Comparison of ENCODE assay signal across 1 cellular context in genomic region chr2:17830053-17831034, GRCh38.
TF ChIP-seq lines count a peak whose summit lies in the region.

No MANE protein-coding gene starts in this region.

TF ChIP-seq in HepG2, 621 proteins besides CTCF, POLR2A, EP300 and RAD21 (continued from another document and continues in another):
- no peak for TF ChIP-seq IRF9 (CRISPR knock-in tag; IDR thresholded peaks at IDR 0.05; ENCODE audit: borderline replicate concordance)
- TF ChIP-seq RBM39 (IDR thresholded peaks at IDR 0.05; ENCODE audit: low read depth, low read length, poor library complexity, severe bottlenecking), result no peak
- 0 out of 2 replicates have a peak, but pooled peaks have one; percentile 11 for TF ChIP-seq RARA (CRISPR knock-in tag; IDR thresholded peaks at IDR 0.05)
- no peak for TF ChIP-seq TIGD3 (CRISPR knock-in tag; IDR thresholded peaks at IDR 0.05; ENCODE audit: borderline replicate concordance)
- TF ChIP-seq RBFOX2 (IDR thresholded peaks at IDR 0.05; ENCODE audit: low read depth, low read length), result no peak
- TF ChIP-seq ZSCAN12 (CRISPR knock-in tag; IDR thresholded peaks at IDR 0.05), result no peak
- 0 out of 2 replicates have a peak, but pooled peaks have one; percentile 52 for TF ChIP-seq ZSCAN31 (CRISPR knock-in tag; IDR thresholded peaks at IDR 0.05; ENCODE audit: low read depth)
- TF ChIP-seq ZZZ3 (CRISPR knock-in tag; IDR thresholded peaks at IDR 0.05; ENCODE audit: borderline replicate concordance), result no peak
- TF ChIP-seq ZNF121 (CRISPR knock-in tag; IDR thresholded peaks at IDR 0.05), result no peak
- TF ChIP-seq ZNF207 (IDR thresholded peaks at IDR 0.05; ENCODE audit: borderline replicate concordance), result no peak
- TF ChIP-seq PAX8 (CRISPR knock-in tag; IDR thresholded peaks at IDR 0.05; ENCODE audit: borderline replicate concordance), result no peak
- TF ChIP-seq ZNF138 (CRISPR knock-in tag; IDR thresholded peaks at IDR 0.05; ENCODE audit: low read depth), result no peak
- TF ChIP-seq MXD1 (CRISPR knock-in tag; IDR thresholded peaks at IDR 0.05), result 0 out of 2 replicates have a peak, but pooled peaks have one; percentile 36
- no peak for TF ChIP-seq ATAD3A (CRISPR knock-in tag; IDR thresholded peaks at IDR 0.05)
- TF ChIP-seq SPEN (CRISPR knock-in tag; IDR thresholded peaks at IDR 0.05; ENCODE audit: low read depth), result 0 out of 2 replicates have a peak, but pooled peaks have one; percentile 4
- TF ChIP-seq ZFP62 (CRISPR knock-in tag; IDR thresholded peaks at IDR 0.05), result no peak
- TF ChIP-seq NR2F2 (IDR thresholded peaks at IDR 0.05; ENCODE audit: borderline replicate concordance, low read depth), result no peak
- no peak for TF ChIP-seq ISX (CRISPR knock-in tag; conservative IDR thresholded peaks at IDR 0.05)
- no peak for TF ChIP-seq ZNF782 (CRISPR knock-in tag; IDR thresholded peaks at IDR 0.05; ENCODE audit: borderline replicate concordance)
- no peak for TF ChIP-seq RFXANK (CRISPR knock-in tag; IDR thresholded peaks at IDR 0.05)
- no peak for TF ChIP-seq IKZF1 (IDR thresholded peaks at IDR 0.05)
- TF ChIP-seq CREB1 (IDR thresholded peaks at IDR 0.05), result no peak
- TF ChIP-seq CREB1 (CRISPR knock-in tag; IDR thresholded peaks at IDR 0.05), result no peak
- no peak for TF ChIP-seq SNAI1 (CRISPR knock-in tag; IDR thresholded peaks at IDR 0.05; ENCODE audit: borderline replicate concordance)
- no peak for TF ChIP-seq NCOR1 (IDR thresholded peaks at IDR 0.05; ENCODE audit: borderline replicate concordance, low read length)
- no peak for TF ChIP-seq PHB2 (IDR thresholded peaks at IDR 0.05; ENCODE audit: partially characterized antibody)
- TF ChIP-seq ZMYM4 (CRISPR knock-in tag; IDR thresholded peaks at IDR 0.05), result peak; percentile 87
- TF ChIP-seq EHMT2 (IDR thresholded peaks at IDR 0.05; ENCODE audit: borderline replicate concordance, low read depth, low read length), result no peak
- TF ChIP-seq PBX3 (CRISPR knock-in tag; IDR thresholded peaks at IDR 0.05; ENCODE audit: borderline replicate concordance), result no peak; the same call in 1 of the 2 replicates
- TF ChIP-seq ZNF776 (CRISPR knock-in tag; IDR thresholded peaks at IDR 0.05), result no peak
- no peak for TF ChIP-seq ZSCAN21 (CRISPR knock-in tag; IDR thresholded peaks at IDR 0.05; ENCODE audit: borderline replicate concordance)
- no peak for TF ChIP-seq FOXK1 (CRISPR knock-in tag; IDR thresholded peaks at IDR 0.05; ENCODE audit: borderline replicate concordance, low read depth)
- TF ChIP-seq ZNF607 (CRISPR knock-in tag; IDR thresholded peaks at IDR 0.05; ENCODE audit: borderline replicate concordance), result peak; percentile 78; the same call in 1 of the 2 replicates
- peak; percentile 75 for TF ChIP-seq ASH2L (IDR thresholded peaks at IDR 0.05; ENCODE audit: insufficient read length, low read depth, low read length)
- no peak for TF ChIP-seq ZNF34 (CRISPR knock-in tag; IDR thresholded peaks at IDR 0.05; ENCODE audit: borderline replicate concordance)
- TF ChIP-seq MTF2 (CRISPR knock-in tag; IDR thresholded peaks at IDR 0.05; ENCODE audit: borderline replicate concordance), result peak; percentile 61; the same call in 1 of the 2 replicates
- peak; percentile 45; the same call in 1 of the 2 replicates for TF ChIP-seq GATAD1 (CRISPR knock-in tag; IDR thresholded peaks at IDR 0.05)
- TF ChIP-seq STAT6 (CRISPR knock-in tag; IDR thresholded peaks at IDR 0.05; ENCODE audit: borderline replicate concordance), result no peak
- TF ChIP-seq E2F1 (CRISPR knock-in tag; IDR thresholded peaks at IDR 0.05), result no peak
- no peak for TF ChIP-seq SAFB2 (CRISPR knock-in tag; IDR thresholded peaks at IDR 0.05; ENCODE audit: borderline replicate concordance, low read depth)
- TF ChIP-seq ZNF749 (CRISPR knock-in tag; IDR thresholded peaks at IDR 0.05; ENCODE audit: borderline replicate concordance), result no peak
- TF ChIP-seq ZBTB21 (CRISPR knock-in tag; IDR thresholded peaks at IDR 0.05), result no peak
- peak; percentile 55; the same call in 1 of the 2 replicates for TF ChIP-seq TFDP2 (CRISPR knock-in tag; IDR thresholded peaks at IDR 0.05)
- no peak for TF ChIP-seq PLSCR1 (CRISPR knock-in tag; IDR thresholded peaks at IDR 0.05; ENCODE audit: borderline replicate concordance)
- TF ChIP-seq RERE (CRISPR knock-in tag; IDR thresholded peaks at IDR 0.05; ENCODE audit: low read depth), result no peak
- TF ChIP-seq ATF1 (CRISPR knock-in tag; IDR thresholded peaks at IDR 0.05), result no peak
- TF ChIP-seq ZNF615 (CRISPR knock-in tag; IDR thresholded peaks at IDR 0.05; ENCODE audit: borderline replicate concordance), result no peak
- TF ChIP-seq ELF4 (CRISPR knock-in tag; IDR thresholded peaks at IDR 0.05; ENCODE audit: borderline replicate concordance), result no peak
- TF ChIP-seq THAP8 (CRISPR knock-in tag; IDR thresholded peaks at IDR 0.05; ENCODE audit: borderline replicate concordance), result no peak
- no peak for TF ChIP-seq MAF1 (CRISPR knock-in tag; IDR thresholded peaks at IDR 0.05; ENCODE audit: borderline replicate concordance)
- TF ChIP-seq SIX4 (CRISPR knock-in tag; IDR thresholded peaks at IDR 0.05), result no peak
- TF ChIP-seq DR1 (CRISPR knock-in tag; IDR thresholded peaks at IDR 0.05), result 0 out of 2 replicates have a peak, but pooled peaks have one; percentile 43
- TF ChIP-seq NR1H2 (CRISPR knock-in tag; IDR thresholded peaks at IDR 0.05; ENCODE audit: borderline replicate concordance, low read depth), result no peak
- no peak for TF ChIP-seq RORA (CRISPR knock-in tag; IDR thresholded peaks at IDR 0.05)
- peak; percentile 66 for TF ChIP-seq GATAD2A (CRISPR knock-in tag; IDR thresholded peaks at IDR 0.05)
